In genomic region chr7:88437132-88437531, GRCh38 we compare ENCODE assay signal across 22 cellular contexts.
DNase-seq lines count a peak whose midpoint lies in the region; ATAC-seq, FAIRE-seq and TF ChIP-seq lines count a peak whose summit lies in the region.
"Had no signal": no experiment of that assay in that cellular context is flagged by ENCODE, and none has a peak within 500 bp of the region (broad histone marks: within the 10 kb centered on the region; RNA-seq: fewer than 3 reads in every experiment).

No MANE protein-coding gene starts in this region.

- H3K79me1 ChIP-seq in H9 (ENCODE audit: insufficient read depth, low read depth, low read length, poor library complexity, severe bottlenecking), result no peaks in the 10 kb centered on the region

- no peak overlapping the region for H4K8ac ChIP-seq in H9 (replicated peaks; ENCODE audit: insufficient read length, low read depth, low read length)

- TF ChIP-seq EP300 in GM12878 (IDR thresholded peaks at IDR 0.05; ENCODE audit: borderline replicate concordance in 1 of 2, control insufficient read depth in 1 of 2, low read depth in 2 of 2, low read length in 2 of 2), result no peak

- no peak overlapping the region for H3K4ac ChIP-seq in H9 (ENCODE audit: low read depth, low read length)

- BruUV-seq in GM12878 (replicated peaks; lab: Mats Ljungman, UMichigan), result no TSS peak

- no peak overlapping the region for H3K4me2 ChIP-seq in GM12878 (ENCODE audit: control insufficient read depth, insufficient read depth)
- no peak overlapping the region for H3K4me2 ChIP-seq in H9 (ENCODE audit: insufficient read depth, insufficient read length, low read length)

- DNase-seq in stimulated activated naive CD8-positive, alpha-beta T cell treated with anti-CD3 and anti-CD28 coated beads, Interleukin-15, amount 100 ng/mL, for 72 hours, result no peak
- DNase-seq in stimulated activated naive CD8-positive, alpha-beta T cell treated with anti-CD3 and anti-CD28 coated beads, Interleukin-15, Interleukin-2, amounts not matched to agents 100 U/mL and 50 U/mL, for 24 hours, result no peak
- no peak for DNase-seq in GM12878 (ENCODE audit: low read depth, low spot score)
- no peak for DNase-seq in MV-4-11 (lab: John Stamatoyannopoulos, UW)
- no peak for DNase-seq in H9
- no peak for DNase-seq in colonic mucosa
- DNase-seq: activated CD8-positive, alpha-beta T cell treated with anti-CD3 and anti-CD28 coated beads for 36 hours; activated naive CD4-positive, alpha-beta T cell; amniotic stem cell; BE2C; cortex of kidney; DND-41; NCI-H2081 treated with DMSO at 0.1 percent for 48 hours; PC-3; Right ventricle myocardium superior; substantia nigra had no signal

- ATAC-seq in stimulated activated naive CD8-positive, alpha-beta T cell treated with anti-CD3 and anti-CD28 coated beads, Interleukin-15, amount 100 ng/mL, for 72 hours, result peak; percentile 83
- no peak for ATAC-seq in stimulated activated naive CD8-positive, alpha-beta T cell treated with anti-CD3 and anti-CD28 coated beads, Interleukin-15, Interleukin-2, amounts not matched to agents 100 U/mL and 50 U/mL, for 24 hours
- peak; percentile 73 for ATAC-seq in GM21529 (IDR thresholded peaks at IDR 0.05; ENCODE audit: unreplicated experiment)
- peak; percentile 81 for ATAC-seq in HG02973 (IDR thresholded peaks at IDR 0.05; ENCODE audit: unreplicated experiment)
- peak; percentile 81 for ATAC-seq in GM12878
- ATAC-seq: activated CD8-positive, alpha-beta T cell treated with anti-CD3 and anti-CD28 coated beads for 36 hours; PC-3 had no signal

- no peak overlapping the region for H3K23ac ChIP-seq in H9 (ENCODE audit: insufficient read length, low read depth, low read length)

- no peak for TF ChIP-seq POLR2A in GM12878 (IDR thresholded peaks at IDR 0.05; ENCODE audit: low read depth, low read length)

- no peaks in the 10 kb centered on the region; a peak in 1 of 7 replicates for H3K36me3 Mint-ChIP-seq in H9 (ENCODE audit: insufficient read depth in 1 of 3, low read depth in 3 of 3)

- in situ Hi-C loops in GM12878 (cut with MboI), result no loop called here

- no peak for TF ChIP-seq RAD21 in GM12878 (IDR thresholded peaks at IDR 0.05; ENCODE audit: insufficient read depth, low read depth, low read length)

- no peak overlapping the region for H3K56ac ChIP-seq in H9 (ENCODE audit: insufficient read length, low read depth, low read length)

- no peak overlapping the region for H2BK12ac ChIP-seq in H9 (ENCODE audit: insufficient read length, low read depth, low read length)

- no peak overlapping the region for H4K91ac ChIP-seq in H9 (ENCODE audit: insufficient read length, low read depth, low read length)

- no peaks in the 10 kb centered on the region for H3K36me3 ChIP-seq in GM12878 (ENCODE audit: control insufficient read depth in 2 of 2, insufficient read depth in 2 of 2, low read length in 1 of 2)
- no peaks in the 10 kb centered on the region for H3K36me3 ChIP-seq in colonic mucosa
- H3K36me3 ChIP-seq: BE2C, breast epithelium had no signal

- SMC1A ChIA-PET in GM12878 (lab: Charles Lee; ENCODE audit: uncharacterized antibody, unreplicated experiment), result no interaction called here

- H3K4me3 ChIP-seq in GM12878 (no peak overlapping the region), colonic mucosa (no peak overlapping the region)
- H3K4me3 ChIP-seq: breast epithelium, lung had no signal

- H3K27ac ChIP-seq in GM12878 (ENCODE audit: control insufficient read depth, insufficient read depth) (no peak overlapping the region), H9 (ENCODE audit: insufficient read length, low read depth, low read length) (no peak overlapping the region), colonic mucosa (no peak overlapping the region)
- H3K27ac ChIP-seq: breast epithelium had no signal

- H3K4me3 Mint-ChIP-seq in stimulated activated naive CD8-positive, alpha-beta T cell treated with anti-CD3 and anti-CD28 coated beads, Interleukin-15, amount 100 ng/mL, for 72 hours, result no peak overlapping the region
- no peak overlapping the region for H3K4me3 Mint-ChIP-seq in H9
- H3K4me3 Mint-ChIP-seq: activated CD8-positive, alpha-beta T cell treated with anti-CD3 and anti-CD28 coated beads for 36 hours; neural crest cell had no signal

- no peak overlapping the region for H3K18ac ChIP-seq in H9 (ENCODE audit: insufficient read length, low read depth, low read length)

- POLR2A ChIA-PET in GM12878 (lab: Charles Lee), result no interaction called here

- H3T11ph ChIP-seq in H9 (ENCODE audit: low read length), result no peak overlapping the region

- TF ChIP-seq CTCF in GM12878 (IDR thresholded peaks at IDR 0.05 in 2 of 3, conservative IDR thresholded peaks at IDR 0.05 in 1 of 3; ENCODE audit: control insufficient read depth in 2 of 3, extremely low read depth in 1 of 3, insufficient read depth in 1 of 3, low read depth in 3 of 3, low read length in 3 of 3) (no peak), H9 (conservative IDR thresholded peaks at IDR 0.05) (no peak), colonic mucosa (IDR thresholded peaks at IDR 0.05) (no peak)

- no peaks in the 10 kb centered on the region for H3K4me1 ChIP-seq in GM12878 (ENCODE audit: control insufficient read depth, insufficient read depth, low read length)
- H3K4me1 ChIP-seq in H9 (ENCODE audit: insufficient read depth, low read length), result no peaks in the 10 kb centered on the region
- no peaks in the 10 kb centered on the region for H3K4me1 ChIP-seq in colonic mucosa
- H3K4me1 ChIP-seq: BE2C, breast epithelium had no signal

- no peak overlapping the region for H2BK15ac ChIP-seq in H9 (ENCODE audit: low read depth, low read length)

- no peaks in the 10 kb centered on the region for H3K9me3 Mint-ChIP-seq in stimulated activated naive CD8-positive, alpha-beta T cell treated with anti-CD3 and anti-CD28 coated beads, Interleukin-15, amount 100 ng/mL, for 72 hours
- no peaks in the 10 kb centered on the region for H3K9me3 Mint-ChIP-seq in H9
- H3K9me3 Mint-ChIP-seq: activated CD8-positive, alpha-beta T cell treated with anti-CD3 and anti-CD28 coated beads for 36 hours; neural crest cell had no signal

- H3K27me3 ChIP-seq in GM12878 (replicated peaks in 1 of 2; ENCODE audit: control insufficient read depth in 2 of 2, insufficient read depth in 2 of 2, low read length in 1 of 2), result no peaks in the 10 kb centered on the region
- no peaks in the 10 kb centered on the region for H3K27me3 ChIP-seq in H9 (ENCODE audit: insufficient read depth, low read length)
- H3K27me3 ChIP-seq in colonic mucosa, result no peaks in the 10 kb centered on the region
- H3K27me3 ChIP-seq: BE2C, breast epithelium had no signal

- H3K79me2 ChIP-seq in GM12878 (ENCODE audit: control insufficient read depth, insufficient read depth, low read length) (no peaks in the 10 kb centered on the region), H9 (ENCODE audit: insufficient read depth, low read length) (no peaks in the 10 kb centered on the region)

- no peak overlapping the region for H3K27ac Mint-ChIP-seq in stimulated activated naive CD8-positive, alpha-beta T cell treated with anti-CD3 and anti-CD28 coated beads, Interleukin-15, amount 100 ng/mL, for 72 hours
- H3K27ac Mint-ChIP-seq in H9, result no peak overlapping the region
- H3K27ac Mint-ChIP-seq: activated CD8-positive, alpha-beta T cell treated with anti-CD3 and anti-CD28 coated beads for 36 hours had no signal

- no peak overlapping the region for H2BK20ac ChIP-seq in H9 (ENCODE audit: low read depth, low read length, poor library complexity, severe bottlenecking)

- H3K9me3 ChIP-seq in GM12878 (replicated peaks; ENCODE audit: control insufficient read depth, insufficient read depth, low read length), result no peaks in the 10 kb centered on the region
- no peaks in the 10 kb centered on the region for H3K9me3 ChIP-seq in H9 (ENCODE audit: control insufficient read depth, low read depth, low read length)
- H3K9me3 ChIP-seq in colonic mucosa, result no peaks in the 10 kb centered on the region
- H3K9me3 ChIP-seq: BE2C, breast epithelium had no signal

- H3K27me3 Mint-ChIP-seq in stimulated activated naive CD8-positive, alpha-beta T cell treated with anti-CD3 and anti-CD28 coated beads, Interleukin-15, amount 100 ng/mL, for 72 hours, result no peaks in the 10 kb centered on the region
- H3K27me3 Mint-ChIP-seq in H9 (ENCODE audit: low read depth), result no peaks in the 10 kb centered on the region

- intact Hi-C loops in GM12878 (cut with micrococcal nuclease; ENCODE audit: unreplicated experiment) (no loop called here), colonic mucosa (cut with DNase I) (no loop called here)

- H4K20me1 ChIP-seq in GM12878 (ENCODE audit: control insufficient read depth, insufficient read depth) (no peaks in the 10 kb centered on the region), H9 (ENCODE audit: control insufficient read depth, insufficient read depth, insufficient read length) (no peaks in the 10 kb centered on the region)

- no peak for FAIRE-seq in GM12878 (lab: Jason Lieb, UNC)
- FAIRE-seq: endometrium had no signal

- H3K23me2 ChIP-seq in H9 (ENCODE audit: insufficient read length, low read depth, low read length, poor library complexity, severe bottlenecking), result no peaks in the 10 kb centered on the region

- H2AFZ ChIP-seq in GM12878 (ENCODE audit: control insufficient read depth, low read depth, low read length), result no peak overlapping the region
- no peak overlapping the region for H2AFZ ChIP-seq in H9 (ENCODE audit: low read length)

- H3K9ac ChIP-seq in GM12878 (ENCODE audit: control insufficient read depth, insufficient read depth, low read length), result no peak overlapping the region
- no peak overlapping the region for H3K9ac ChIP-seq in H9 (ENCODE audit: extremely low read depth, insufficient read length, low read length)
- no peak overlapping the region for H3K9ac ChIP-seq in colonic mucosa (ENCODE audit: low read depth in 2 of 2, low read length in 2 of 2)

- H2BK120ac ChIP-seq in H9 (ENCODE audit: low read depth, low read length, poor library complexity, severe bottlenecking), result no peak overlapping the region

- no peaks in the 10 kb centered on the region for H3K4me1 Mint-ChIP-seq in stimulated activated naive CD8-positive, alpha-beta T cell treated with anti-CD3 and anti-CD28 coated beads, Interleukin-15, amount 100 ng/mL, for 72 hours
- H3K4me1 Mint-ChIP-seq in H9, result no peaks in the 10 kb centered on the region

- RAD21 ChIA-PET in GM12878 (lab: Charles Lee; ENCODE audit: unreplicated experiment), result no interaction called here

- H2BK5ac ChIP-seq in H9 (ENCODE audit: insufficient read length, low read length), result no peak overlapping the region

- H4K5ac ChIP-seq in H9 (ENCODE audit: insufficient read length, low read depth, low read length), result no peak overlapping the region

- no peak overlapping the region for H3K14ac ChIP-seq in H9 (ENCODE audit: insufficient read depth, low read length)

- CTCF ChIA-PET in GM12878 (lab: Yijun Ruan, JAX), result no interaction called here

- no peak overlapping the region for H2AK5ac ChIP-seq in H9 (ENCODE audit: insufficient read length, low read length)

TF ChIP-seq in GM12878, 131 proteins besides CTCF, POLR2A, EP300 and RAD21:
- TF ChIP-seq MTA2 (IDR thresholded peaks at IDR 0.05; ENCODE audit: low read depth), result peak; percentile 16; the same call in 1 of the 2 replicates
- TF ChIP-seq RUNX3 (IDR thresholded peaks at IDR 0.05; ENCODE audit: low read length), result 0 out of 2 replicates have a peak, but pooled peaks have one; percentile 13
- no peak for TF ChIP-seq TBL1XR1 (IDR thresholded peaks at IDR 0.05; ENCODE audit: low read depth, low read length)
